In genomic region chr7:47535033-47535703, GRCh38 we compare ENCODE assay signal across 13 cellular contexts. TPM values are rescaled to one million over a fixed set of nuclear protein-coding genes. Genes with fewer than 3 reads are reported as not detected.
DNase-seq lines count a peak whose midpoint lies in the region; ATAC-seq lines count a peak whose summit lies in the region.
"Had no signal": no experiment of that assay in that cellular context is flagged by ENCODE, and none has a peak within 500 bp of the region (broad histone marks: within the 10 kb centered on the region; RNA-seq: fewer than 3 reads in every experiment).

No MANE protein-coding gene starts in this region.

- peaks cover 6 to 9% of the 10 kb centered on the region in 2 donors for H3K27me3 Mint-ChIP-seq in natural killer cell treated with Interleukin-12 subunit alpha and Interleukin-12 subunit beta and Interleukin-15 and Interleukin-18, amount 100 ng/mL, for 72 hours
- H3K27me3 Mint-ChIP-seq: central memory CD8-positive, alpha-beta T cell had no signal

- peak overlapping the region; percentile 89; the same call in 1 of the 2 replicates for H3K4me3 ChIP-seq in HUES6 (ENCODE audit: low read depth, low read length)
- H3K4me3 ChIP-seq in iPS-18a (ENCODE audit: low read length) = peak overlapping the region; percentile 57

- H3K4me1 ChIP-seq in HUES6 (ENCODE audit: control insufficient read depth, insufficient read depth, low read length) (peaks cover 54% of the 10 kb centered on the region), iPS-18a (ENCODE audit: control insufficient read depth, low read depth, low read length) (peaks cover 45% of the 10 kb centered on the region)

- H3K27ac ChIP-seq in HUES6 (ENCODE audit: low read depth, low read length) (no peak overlapping the region), iPS-18a (ENCODE audit: low read length) (no peak overlapping the region)
- H3K27ac ChIP-seq: HL-60 had no signal

- peaks cover 10% of the 10 kb centered on the region for H3K27me3 ChIP-seq in HUES6 (ENCODE audit: control insufficient read depth, insufficient read depth, low read length)
- H3K27me3 ChIP-seq in iPS-18a (ENCODE audit: control insufficient read depth, insufficient read depth, low read length) = peaks cover 41% of the 10 kb centered on the region

- no peaks in the 10 kb centered on the region for H3K36me3 Mint-ChIP-seq in natural killer cell treated with Interleukin-12 subunit alpha and Interleukin-12 subunit beta and Interleukin-15 and Interleukin-18, amount 100 ng/mL, for 72 hours

- no peak overlapping the region for H3K4me3 Mint-ChIP-seq in natural killer cell treated with Interleukin-12 subunit alpha and Interleukin-12 subunit beta and Interleukin-15 and Interleukin-18, amount 100 ng/mL, for 72 hours
- H3K4me3 Mint-ChIP-seq: central memory CD8-positive, alpha-beta T cell had no signal

- H3K9ac ChIP-seq in HUES6 (ENCODE audit: low read length) (no peak overlapping the region), iPS-18a (ENCODE audit: low read length) (no peak overlapping the region)

- H3K9me3 Mint-ChIP-seq in natural killer cell treated with Interleukin-12 subunit alpha and Interleukin-12 subunit beta and Interleukin-15 and Interleukin-18, amount 100 ng/mL, for 72 hours = no peaks in the 10 kb centered on the region
- H3K9me3 Mint-ChIP-seq: central memory CD8-positive, alpha-beta T cell had no signal

- H3K4me1 Mint-ChIP-seq in natural killer cell treated with Interleukin-12 subunit alpha and Interleukin-12 subunit beta and Interleukin-15 and Interleukin-18, amount 100 ng/mL, for 72 hours (ENCODE audit: low read depth in 2 of 2) = no peaks in the 10 kb centered on the region
- H3K4me1 Mint-ChIP-seq: central memory CD8-positive, alpha-beta T cell had no signal

- DNase-seq in RPMI7951 (ENCODE audit: low read depth) (peak; percentile 62), sciatic nerve (ENCODE audit: low spot score) (no peak), AG08395 (ENCODE audit: low spot score) (no peak)
- no peak for DNase-seq in natural killer cell treated with Interleukin-12 subunit alpha and Interleukin-12 subunit beta and Interleukin-15 and Interleukin-18, amount 100 ng/mL, for 72 hours (ENCODE audit: low spot score)
- DNase-seq: activated T-cell treated with anti-CD3 and anti-CD28 coated beads, Interleukin-2, amount 50 U/mL, for 1 hour; DMS79 treated with DMSO at 0.1 percent for 48 hours; NCI-H2227 treated with DMSO at 0.1 percent for 48 hours had no signal

- H3K27ac Mint-ChIP-seq in natural killer cell treated with Interleukin-12 subunit alpha and Interleukin-12 subunit beta and Interleukin-15 and Interleukin-18, amount 100 ng/mL, for 72 hours = no peak overlapping the region

- H3K36me3 ChIP-seq in HUES6 (ENCODE audit: control insufficient read depth, insufficient read depth, low read length) (no peaks in the 10 kb centered on the region), iPS-18a (ENCODE audit: control insufficient read depth, low read depth, low read length) (no peaks in the 10 kb centered on the region)

- H3K9me3 ChIP-seq in HUES6 (ENCODE audit: control insufficient read depth, insufficient read depth, low read depth, low read length) = peaks cover 9% of the 10 kb centered on the region; the same call in 1 of the 2 replicates
- no peaks in the 10 kb centered on the region for H3K9me3 ChIP-seq in iPS-18a (ENCODE audit: control insufficient read depth, low read depth, low read length)

- ATAC-seq in sciatic nerve (peak; percentile 63), GM21576 (IDR thresholded peaks at IDR 0.05; ENCODE audit: unreplicated experiment) (no peak), HG02642 (IDR thresholded peaks at IDR 0.05; ENCODE audit: poor library complexity, unreplicated experiment) (no peak)
- no peak for ATAC-seq in natural killer cell treated with Interleukin-12 subunit alpha and Interleukin-12 subunit beta and Interleukin-15 and Interleukin-18, amount 100 ng/mL, for 72 hours

- intact Hi-C loops in sciatic nerve (cut with DNase I) = no loop called here

RNA-seq across cellular contexts. Expression of gene TNS3, which starts 46.7 kb away (rescaled TPM):
- 147 and 149 TPM in 2 replicates for total RNA-seq in RPMI7951 (2014; rRNA removed; shearing (Covaris generic))
- 230 TPM for total RNA-seq in sciatic nerve
- under 1 TPM in 1 of 2 donors, not detected in 1; 0.50 TPM for total RNA-seq in natural killer cell treated with Interleukin-12 subunit alpha and Interleukin-12 subunit beta and Interleukin-15 and Interleukin-18, amount 100 ng/mL, for 72 hours

Comparison
In these comparisons a context has a peak if more than half of its experiments do, and no peak if none do; other contexts are left out.
1. RNA of gene TNS3, which starts 46.7 kb away (total RNA-seq): 230 TPM in sciatic nerve (single experiment) and 147 to 149 TPM in RPMI7951; 0.50 TPM in natural killer cell treated with Interleukin-12 subunit alpha and Interleukin-12 subunit beta and Interleukin-15 and Interleukin-18, amount 100 ng/mL, for 72 hours; every median in the first group is over 10 times any median in the second.